In genomic region chr15:39580117-39580629, GRCh38 we compare ENCODE assay signal across 8 cellular contexts. TPM values are rescaled to one million over a fixed set of nuclear protein-coding genes. Genes with fewer than 3 reads are reported as not detected.
DNase-seq lines count a peak whose midpoint lies in the region; ATAC-seq and TF ChIP-seq lines count a peak whose summit lies in the region.

No MANE protein-coding gene starts in this region.

- peak overlapping the region; percentile 20 for H3K4me3 ChIP-seq in Jurkat, Clone E6-1 (ENCODE audit: low read length)

- H3K9me3 Mint-ChIP-seq in activated T-helper 2 cell treated with anti-CD3 and anti-CD28 coated beads, Interferon-gamma antibody, Interleukin-2, Interleukin-4, amounts not matched to agents 10 μg/mL and 5 μg/mL and 100 μg/mL, durations not matched to agents 14 hours and 24 hours and 36 hours = no peaks in the 10 kb centered on the region
- no peaks in the 10 kb centered on the region for H3K9me3 Mint-ChIP-seq in nephron
- no peaks in the 10 kb centered on the region for H3K9me3 Mint-ChIP-seq in stimulated activated naive B cell treated with anti-CD40 and anti-IgM and Interleukin-4, amounts not matched to agents 10 μg/mL and 1 μg/mL and 100 μg/mL, for 72 hours

- peak; percentile 26 for DNase-seq in COLO829 (ENCODE audit: low spot score)
- DNase-seq in Jurkat, Clone E6-1 (ENCODE audit: low read depth, low spot score) = peak; percentile 67
- peak; percentile 93 for DNase-seq in RPMI7951 (ENCODE audit: low read depth)
- peak; percentile 81 for DNase-seq in activated T-helper 2 cell treated with anti-CD3 and anti-CD28 coated beads, Interferon-gamma antibody, Interleukin-2, Interleukin-4, amounts not matched to agents 10 μg/mL and 5 μg/mL and 100 μg/mL, durations not matched to agents 14 hours and 24 hours and 36 hours (ENCODE audit: low spot score)
- DNase-seq in fibroblast of peridontal ligament (ENCODE audit: extremely low read depth) = peak; percentile 99
- DNase-seq in stimulated activated naive B cell treated with anti-CD40 and anti-IgM and Interleukin-4, amounts not matched to agents 10 μg/mL and 1 μg/mL and 100 μg/mL, for 72 hours = peak; percentile 67

- peaks cover 52% of the 10 kb centered on the region for H3K27me3 Mint-ChIP-seq in activated T-helper 2 cell treated with anti-CD3 and anti-CD28 coated beads, Interferon-gamma antibody, Interleukin-2, Interleukin-4, amounts not matched to agents 10 μg/mL and 5 μg/mL and 100 μg/mL, durations not matched to agents 14 hours and 24 hours and 36 hours (ENCODE audit: low read depth)
- H3K27me3 Mint-ChIP-seq in nephron (ENCODE audit: low read depth) = peaks cover 3% of the 10 kb centered on the region
- H3K27me3 Mint-ChIP-seq in stimulated activated naive B cell treated with anti-CD40 and anti-IgM and Interleukin-4, amounts not matched to agents 10 μg/mL and 1 μg/mL and 100 μg/mL, for 72 hours = peaks cover 53 to 68% of the 10 kb centered on the region in 2 donors

- intact Hi-C loops in activated T-helper 2 cell treated with anti-CD3 and anti-CD28 coated beads, Interferon-gamma antibody, Interleukin-2, Interleukin-4, amounts not matched to agents 10 μg/mL and 5 μg/mL and 100 μg/mL, durations not matched to agents 14 hours and 24 hours and 36 hours (cut with micrococcal nuclease) = loop anchor here (1.0 to 5.0 kb wide), 4 partner anchors 107 to 873 kb away; no protein-coding TSS in a partner anchor

- H3K36me3 Mint-ChIP-seq in activated T-helper 2 cell treated with anti-CD3 and anti-CD28 coated beads, Interferon-gamma antibody, Interleukin-2, Interleukin-4, amounts not matched to agents 10 μg/mL and 5 μg/mL and 100 μg/mL, durations not matched to agents 14 hours and 24 hours and 36 hours (ENCODE audit: low read depth) = no peaks in the 10 kb centered on the region
- peaks cover 28% of the 10 kb centered on the region for H3K36me3 Mint-ChIP-seq in nephron (ENCODE audit: low read depth)
- H3K36me3 Mint-ChIP-seq in stimulated activated naive B cell treated with anti-CD40 and anti-IgM and Interleukin-4, amounts not matched to agents 10 μg/mL and 1 μg/mL and 100 μg/mL, for 72 hours = no peaks in the 10 kb centered on the region

- peaks cover 16% of the 10 kb centered on the region for H3K4me1 Mint-ChIP-seq in activated T-helper 2 cell treated with anti-CD3 and anti-CD28 coated beads, Interferon-gamma antibody, Interleukin-2, Interleukin-4, amounts not matched to agents 10 μg/mL and 5 μg/mL and 100 μg/mL, durations not matched to agents 14 hours and 24 hours and 36 hours (ENCODE audit: low read depth)
- H3K4me1 Mint-ChIP-seq in nephron = peaks cover 54% of the 10 kb centered on the region
- peaks cover 7 to 16% of the 10 kb centered on the region in 2 donors for H3K4me1 Mint-ChIP-seq in stimulated activated naive B cell treated with anti-CD40 and anti-IgM and Interleukin-4, amounts not matched to agents 10 μg/mL and 1 μg/mL and 100 μg/mL, for 72 hours

- peak overlapping the region; percentile 41 for H3K4me3 Mint-ChIP-seq in activated T-helper 2 cell treated with anti-CD3 and anti-CD28 coated beads, Interferon-gamma antibody, Interleukin-2, Interleukin-4, amounts not matched to agents 10 μg/mL and 5 μg/mL and 100 μg/mL, durations not matched to agents 14 hours and 24 hours and 36 hours (ENCODE audit: low read depth)
- H3K4me3 Mint-ChIP-seq in nephron = peak overlapping the region; percentile 89 to 94 (median 91)
- peak overlapping the region; percentile 44 to 78 for H3K4me3 Mint-ChIP-seq in stimulated activated naive B cell treated with anti-CD40 and anti-IgM and Interleukin-4, amounts not matched to agents 10 μg/mL and 1 μg/mL and 100 μg/mL, for 72 hours

- TF ChIP-seq CTCF in nephron (IDR thresholded peaks at IDR 0.05; ENCODE audit: unreplicated experiment in 3 of 3) = peak; percentile 99 to 100 (median 99)

- ATAC-seq in GM21526 (IDR thresholded peaks at IDR 0.05; ENCODE audit: low FRiP score, unreplicated experiment) = peak; percentile 85
- ATAC-seq in stimulated activated naive B cell treated with anti-CD40 and anti-IgM and Interleukin-4, amounts not matched to agents 10 μg/mL and 1 μg/mL and 100 μg/mL, for 72 hours (replicated peaks) = peak; percentile 85 to 86

- no peak overlapping the region for H3K27ac Mint-ChIP-seq in activated T-helper 2 cell treated with anti-CD3 and anti-CD28 coated beads, Interferon-gamma antibody, Interleukin-2, Interleukin-4, amounts not matched to agents 10 μg/mL and 5 μg/mL and 100 μg/mL, durations not matched to agents 14 hours and 24 hours and 36 hours
- peak overlapping the region; percentile 88 to 92 (median 88) for H3K27ac Mint-ChIP-seq in nephron
- no peak overlapping the region for H3K27ac Mint-ChIP-seq in stimulated activated naive B cell treated with anti-CD40 and anti-IgM and Interleukin-4, amounts not matched to agents 10 μg/mL and 1 μg/mL and 100 μg/mL, for 72 hours

RNA-seq across cellular contexts. Expression of gene THBS1, which starts 0.7 kb away (rescaled TPM):
- polyA plus RNA-seq in Jurkat, Clone E6-1 (2012; ENCODE audit: insufficient read depth, insufficient read length) = 0.69 TPM
- 593 and 598 TPM in 2 replicates for total RNA-seq in RPMI7951 (2014; rRNA removed; shearing (Covaris generic))
- 0.32 and 0.43 TPM in 2 replicates for total RNA-seq in activated T-helper 2 cell treated with anti-CD3 and anti-CD28 coated beads, Interferon-gamma antibody, Interleukin-2, Interleukin-4, amounts not matched to agents 10 μg/mL and 5 μg/mL and 100 μg/mL, durations not matched to agents 14 hours and 24 hours and 36 hours

Comparison
In these comparisons a context has a peak if more than half of its experiments do, and no peak if none do; other contexts are left out.
1. Peak in every context shown above with its lines: DNase-seq, ATAC-seq and H3K4me3 ChIP-seq.
2. DNase-seq: peak in every context shown above with its lines; median percentile 99 in fibroblast of peridontal ligament; 93 in RPMI7951; 81 in activated T-helper 2 cell treated with anti-CD3 and anti-CD28 coated beads, Interferon-gamma antibody, Interleukin-2, Interleukin-4, amounts not matched to agents 10 μg/mL and 5 μg/mL and 100 μg/mL, durations not matched to agents 14 hours and 24 hours and 36 hours; 67 in Jurkat, Clone E6-1; 67 in stimulated activated naive B cell treated with anti-CD40 and anti-IgM and Interleukin-4, amounts not matched to agents 10 μg/mL and 1 μg/mL and 100 μg/mL, for 72 hours; 26 in COLO829.
3. H3K27ac Mint-ChIP-seq: peak in nephron (3 of 3); none in activated T-helper 2 cell treated with anti-CD3 and anti-CD28 coated beads, Interferon-gamma antibody, Interleukin-2, Interleukin-4, amounts not matched to agents 10 μg/mL and 5 μg/mL and 100 μg/mL, durations not matched to agents 14 hours and 24 hours and 36 hours (single experiment) and stimulated activated naive B cell treated with anti-CD40 and anti-IgM and Interleukin-4, amounts not matched to agents 10 μg/mL and 1 μg/mL and 100 μg/mL, for 72 hours (single experiment).
4. H3K4me3 Mint-ChIP-seq: peak in every context shown above with its lines; median percentile 91 in nephron; 61 in stimulated activated naive B cell treated with anti-CD40 and anti-IgM and Interleukin-4, amounts not matched to agents 10 μg/mL and 1 μg/mL and 100 μg/mL, for 72 hours; 41 in activated T-helper 2 cell treated with anti-CD3 and anti-CD28 coated beads, Interferon-gamma antibody, Interleukin-2, Interleukin-4, amounts not matched to agents 10 μg/mL and 5 μg/mL and 100 μg/mL, durations not matched to agents 14 hours and 24 hours and 36 hours.
5. RNA of gene THBS1, which starts 0.7 kb away (total RNA-seq): 593 to 598 TPM in RPMI7951; 0.32 to 0.43 TPM in activated T-helper 2 cell treated with anti-CD3 and anti-CD28 coated beads, Interferon-gamma antibody, Interleukin-2, Interleukin-4, amounts not matched to agents 10 μg/mL and 5 μg/mL and 100 μg/mL, durations not matched to agents 14 hours and 24 hours and 36 hours; every median in the first group is over 100 times any median in the second.